ENCODE assay signal across 21 cellular contexts in the genomic region with DNA sequence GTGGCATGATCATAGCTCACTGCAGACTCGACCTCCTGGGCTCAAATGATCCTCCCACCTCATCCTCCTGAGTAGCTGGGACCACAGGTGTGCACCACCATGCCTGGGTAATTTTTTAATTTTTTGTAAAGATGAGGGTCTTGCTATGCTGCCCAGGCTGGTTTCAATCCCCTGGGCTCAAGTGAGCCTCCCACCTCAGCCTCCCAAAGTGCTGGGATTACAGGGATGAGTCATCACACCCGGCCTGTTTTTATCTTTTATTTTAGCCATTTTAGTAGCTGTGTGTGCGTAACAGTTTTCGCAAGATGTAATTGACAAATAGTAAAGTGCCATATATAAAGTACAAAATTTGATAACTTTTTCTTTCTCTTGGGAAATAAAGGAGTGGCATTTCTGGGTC.
"Had no signal": no experiment of that assay in that cellular context is flagged by ENCODE, and none has a peak within 500 bp of the region (broad histone marks: within the 10 kb centered on the region; RNA-seq: fewer than 3 reads in every experiment).

No MANE protein-coding gene starts in this region.

- H3K4me3 ChIP-seq: body of pancreas, mucosa of descending colon, ovary, psoas muscle, suprapubic skin, transverse colon, uterus had no signal

- H3K36me3 ChIP-seq: ovary, suprapubic skin, transverse colon, uterus, WERI-Rb-1 had no signal

- H3K27me3 ChIP-seq: body of pancreas, ovary, suprapubic skin, uterus had no signal

- H3K4me1 ChIP-seq: body of pancreas, suprapubic skin, transverse colon, uterus had no signal

- H3K9me3 ChIP-seq: body of pancreas, mucosa of descending colon, ovary, psoas muscle, suprapubic skin, transverse colon, uterus had no signal

- H3K27ac ChIP-seq: body of pancreas, ovary, psoas muscle, suprapubic skin, transverse colon, uterus, WERI-Rb-1 had no signal

- DNase-seq: activated CD4-positive, alpha-beta T cell treated with anti-CD3 and anti-CD28 coated beads, Interleukin-2, amount 50 U/mL, for 4 hours; activated naive CD8-positive, alpha-beta T cell treated with anti-CD3 and anti-CD28 coated beads for 36 hours; activated T-cell treated with anti-CD3 and anti-CD28 coated beads for 4 hours; amygdala; body of pancreas; caudate nucleus; effector memory CD8-positive, alpha-beta T cell; foreskin fibroblast; mesenchymal stem cell; mucosa of descending colon; naive B cell; ovary; psoas muscle; small intestine; stimulated activated CD4-positive, alpha-beta T cell treated with anti-CD3 and anti-CD28 coated beads, Interleukin-15, amount 100 ng/mL, for 24 hours; stimulated activated CD4-positive, alpha-beta T cell treated with anti-CD3 and anti-CD28 coated beads, Interleukin-4, amount 100 ng/mL, for 1 hour; stimulated activated naive CD8-positive, alpha-beta T cell treated with anti-CD3 and anti-CD28 coated beads, Interleukin-15, amount 100 ng/mL, for 72 hours; transverse colon; uterus; WERI-Rb-1 had no signal

- FAIRE-seq: small intestine had no signal
